Comparison of ENCODE assay signal across 24 cellular contexts in the genomic region with DNA sequence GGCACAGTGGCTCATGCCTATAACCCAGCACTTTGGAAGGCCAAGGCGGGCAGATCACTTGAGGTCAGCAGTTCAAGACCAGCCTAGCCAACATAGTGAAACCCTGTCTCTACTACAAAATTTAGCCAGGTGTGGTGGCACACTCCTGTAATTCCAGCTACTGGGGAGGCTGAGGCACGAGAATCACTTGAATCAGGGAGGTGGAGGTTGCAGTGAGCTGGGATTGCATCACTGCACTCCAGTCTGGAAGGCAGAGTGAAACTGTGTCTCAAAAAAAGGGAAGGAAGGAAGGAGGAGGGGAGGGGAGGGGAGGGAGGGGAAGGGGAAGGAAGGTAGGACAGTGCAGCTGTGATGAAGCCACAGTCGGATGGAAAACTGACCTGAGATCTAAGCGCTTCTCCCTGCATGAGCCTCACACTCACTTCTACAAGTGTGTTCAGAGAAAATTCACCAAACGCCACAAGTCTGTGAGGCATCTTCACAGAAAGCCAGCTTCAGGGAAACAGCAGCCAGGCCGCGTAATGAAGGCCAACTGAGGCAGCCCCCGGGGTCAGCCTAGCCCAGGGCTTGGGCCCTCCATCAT. TPM values are rescaled to one million over a fixed set of nuclear protein-coding genes. Genes with fewer than 3 reads are reported as not detected.
DNase-seq lines count a peak whose midpoint lies in the region; ATAC-seq and TF ChIP-seq lines count a peak whose summit lies in the region.
"Had no signal": no experiment of that assay in that cellular context is flagged by ENCODE, and none has a peak within 500 bp of the region (broad histone marks: within the 10 kb centered on the region; RNA-seq: fewer than 3 reads in every experiment).

No MANE protein-coding gene starts in this region.

- no peak for TF ChIP-seq CTCF in omental fat pad (IDR thresholded peaks at IDR 0.05)
- TF ChIP-seq CTCF in RWPE1 (conservative IDR thresholded peaks at IDR 0.05; ENCODE audit: low read depth) = no peak

- intact Hi-C loops in left ventricle myocardium superior (cut with micrococcal nuclease) (no loop called here), cardiac septum (cut with DNase I) (no loop called here)

- CTCF ChIA-PET in RWPE1 (lab: Yijun Ruan, JAX) = no interaction called here

- ATAC-seq in left ventricle myocardium superior = peak; percentile 25
- no peak for ATAC-seq in omental fat pad (ENCODE audit: low FRiP score)
- ATAC-seq in HG03520 (IDR thresholded peaks at IDR 0.05; ENCODE audit: unreplicated experiment) = no peak
- ATAC-seq: A549, SK-N-SH treated with all-trans-retinoic acid at 6 μM for 48 hours had no signal

- POLR2A ChIA-PET in RWPE1 (lab: Yijun Ruan, JAX; ENCODE audit: low non-redundant PET) = no interaction called here

- no peak overlapping the region for H3K27ac ChIP-seq in RWPE1
- H3K27ac ChIP-seq: suprapubic skin, uterus had no signal

- DNase-seq in left ventricle myocardium superior (no peak), cardiac septum (ENCODE audit: low spot score) (no peak), SKM-1 (lab: John Stamatoyannopoulos, UW; ENCODE audit: unreplicated experiment) (peak; percentile 27), mesenteric fat pad (ENCODE audit: low spot score) (peak; percentile 49), omental fat pad (ENCODE audit: low spot score) (no peak), RWPE1 (ENCODE audit: low spot score) (no peak), DMS 273 (lab: John Stamatoyannopoulos, UW; ENCODE audit: unreplicated experiment) (no peak)
- DNase-seq: activated CD4-positive, alpha-beta T cell treated with anti-CD3 and anti-CD28 coated beads for 4 hours; activated gamma-delta T cell; activated naive CD8-positive, alpha-beta T cell treated with anti-CD3 and anti-CD28 coated beads, Interleukin-2, amount 10 ng/mL, durations not matched to agents 7 days and 5 days; activated T-cell treated with anti-CD3 and anti-CD28 coated beads, Interleukin-2, amount 50 U/mL, for 1 hour; AML-193; DMS79; islet precursor cell; NCI-H1436 treated with DMSO at 0.1 percent for 48 hours; NCI-H345; nephron progenitor cell; stimulated activated naive CD4-positive, alpha-beta T cell; uterus had no signal

RNA-seq across cellular contexts. Expression of a gene that starts 22.0 kb away (rescaled TPM):
- not detected for total RNA-seq in left ventricle myocardium superior
- 0.32 TPM for total RNA-seq in cardiac septum
- 0.55 TPM for total RNA-seq in mesenteric fat pad
- total RNA-seq in omental fat pad = under 1 TPM in 1 of 4 donors, not detected in 3; 0.96 TPM
- total RNA-seq: MCF 10A had no signal

Comparison
In these comparisons a context has a peak if more than half of its experiments do, and no peak if none do; other contexts are left out.
1. DNase-seq: peak in SKM-1 (single experiment) and mesenteric fat pad (single experiment); none in left ventricle myocardium superior (single experiment), cardiac septum (single experiment), omental fat pad (single experiment), RWPE1 (single experiment) and DMS 273 (single experiment).